In the genomic region with DNA sequence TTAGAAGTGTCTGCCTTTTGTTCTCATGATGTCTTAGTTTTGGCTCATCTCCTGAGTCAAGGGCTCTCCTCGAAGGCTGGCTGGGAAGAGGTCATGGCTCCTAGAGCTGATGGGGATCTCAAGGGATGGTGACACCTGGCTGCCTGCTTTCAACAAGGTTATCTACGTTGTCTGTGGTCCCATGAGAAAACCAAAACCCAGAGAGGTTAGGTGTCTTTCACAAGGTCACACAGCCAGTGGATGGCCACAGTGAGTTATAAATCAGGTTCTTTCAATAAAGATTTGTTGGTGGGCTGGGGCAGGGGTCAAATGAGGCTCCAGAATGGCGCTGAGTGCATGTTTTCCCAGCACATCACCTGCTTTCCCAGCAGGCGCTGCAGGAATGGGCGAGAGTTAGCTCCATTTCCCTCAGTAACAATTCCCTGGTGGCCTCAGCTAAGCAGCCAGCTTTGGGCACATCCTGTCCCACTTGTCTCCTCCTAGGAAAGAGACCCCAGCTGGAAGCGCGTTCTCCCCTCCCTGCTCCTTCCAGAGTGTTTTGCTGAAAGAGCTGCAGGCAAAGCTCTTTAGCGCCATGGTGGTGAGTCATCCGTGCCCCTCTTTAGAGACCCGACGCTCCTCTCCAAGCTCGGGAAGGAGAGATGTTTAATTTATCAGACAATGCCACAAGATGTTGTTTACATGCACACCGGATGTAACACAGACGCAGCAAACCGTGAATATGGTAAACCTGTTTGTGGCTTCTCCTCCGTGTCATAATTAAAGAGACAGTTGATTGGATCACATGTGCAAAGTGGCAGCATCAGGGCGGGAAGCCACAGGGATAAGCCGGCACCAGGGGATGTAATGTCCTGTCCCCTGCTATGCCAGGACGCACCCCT, we compare ENCODE assay signal across 9 cellular contexts.
A peak's percentile ranks its signal among the peaks of the same experiment; 100 is the strongest.
DNase-seq lines count a peak whose midpoint lies in the region; ATAC-seq and TF ChIP-seq lines count a peak whose summit lies in the region.
"Had no signal": no experiment of that assay in that cellular context is flagged by ENCODE, and none has a peak within 500 bp of the region (broad histone marks: within the 10 kb centered on the region; RNA-seq: fewer than 3 reads in every experiment).

No MANE protein-coding gene starts in this region.

- peak overlapping the region in 13 of 59 donors; percentile 1 to 67 (median 38) for H3K27ac ChIP-seq in dorsolateral prefrontal cortex
- no peak overlapping the region for H3K27ac ChIP-seq in right cardiac atrium (ENCODE audit: low read length)

- no peaks in the 10 kb centered on the region for H3K9me3 ChIP-seq in right cardiac atrium (ENCODE audit: control insufficient read depth, low read length)

- TF ChIP-seq CTCF in dorsolateral prefrontal cortex (IDR thresholded peaks at IDR 0.05 in 54 of 56, conservative IDR thresholded peaks at IDR 0.05 in 2 of 56; ENCODE audit: low read depth in 1 of 56, partially characterized antibody in 56 of 56), result peak in 2 of 56 donors; percentile 8 to 13

- CTCF ChIA-PET in activated CD8-positive, alpha-beta memory T cell treated with anti-CD3 and anti-CD28 coated beads, Interleukin-2, amount 10 ng/mL, durations not matched to agents 7 days and 5 days (lab: Charles Lee), result no interaction called here

- no peak overlapping the region for H3K27ac Mint-ChIP-seq in activated CD8-positive, alpha-beta memory T cell treated with anti-CD3 and anti-CD28 coated beads, Interleukin-2, amount 10 ng/mL, durations not matched to agents 7 days and 5 days

- H3K27me3 ChIP-seq in dorsolateral prefrontal cortex (no peaks in the 10 kb centered on the region), right cardiac atrium (ENCODE audit: control insufficient read depth, insufficient read depth) (no peaks in the 10 kb centered on the region)

- H3K4me3 ChIP-seq in dorsolateral prefrontal cortex, result peak overlapping the region in 32 of 59 donors; percentile 1 to 51 (median 20)
- H3K4me3 ChIP-seq in right cardiac atrium (ENCODE audit: low read length), result no peak overlapping the region

- no peaks in the 10 kb centered on the region for H3K36me3 Mint-ChIP-seq in activated CD8-positive, alpha-beta memory T cell treated with anti-CD3 and anti-CD28 coated beads, Interleukin-2, amount 10 ng/mL, durations not matched to agents 7 days and 5 days

- intact Hi-C loops in dorsolateral prefrontal cortex (cut with DNase I) (no loop called here), right cardiac atrium (cut with DNase I) (no loop called here), cardiac septum (cut with DNase I) (no loop called here)

- no peak overlapping the region for H3K4me3 Mint-ChIP-seq in activated CD8-positive, alpha-beta memory T cell treated with anti-CD3 and anti-CD28 coated beads, Interleukin-2, amount 10 ng/mL, durations not matched to agents 7 days and 5 days

- H3K9me3 Mint-ChIP-seq in activated CD8-positive, alpha-beta memory T cell treated with anti-CD3 and anti-CD28 coated beads, Interleukin-2, amount 10 ng/mL, durations not matched to agents 7 days and 5 days (ENCODE audit: low read depth), result no peaks in the 10 kb centered on the region

- peaks cover 20% of the 10 kb centered on the region for H3K27me3 Mint-ChIP-seq in activated CD8-positive, alpha-beta memory T cell treated with anti-CD3 and anti-CD28 coated beads, Interleukin-2, amount 10 ng/mL, durations not matched to agents 7 days and 5 days

- WGBS in right cardiac atrium, result 32% methylated on average over 19 of the region's 19 CpGs

- peak; percentile 62 for DNase-seq in activated CD8-positive, alpha-beta memory T cell treated with anti-CD3 and anti-CD28 coated beads, Interleukin-2, amount 10 ng/mL, durations not matched to agents 7 days and 5 days
- no peak for DNase-seq in activated CD8-positive, alpha-beta memory T cell treated with anti-CD3 and anti-CD28 coated beads, Interleukin-2, amount 50 U/mL, for 48 hours
- DNase-seq in NCI-H510A treated with DMSO at 0.1 percent for 48 hours (lab: John Stamatoyannopoulos, UW), result peak; percentile 71
- DNase-seq in dorsolateral prefrontal cortex, result peak in 4 of 10 donors; percentile 18 to 57 (median 30)
- DNase-seq in stimulated activated CD8-positive, alpha-beta memory T cell treated with anti-CD3 and anti-CD28 coated beads, Interleukin-4, amount 100 ng/mL, for 48 hours, result peak; percentile 24
- no peak for DNase-seq in NK-92 (lab: John Stamatoyannopoulos, UW; ENCODE audit: unreplicated experiment)
- no peak for DNase-seq in right cardiac atrium
- no peak for DNase-seq in cardiac septum (ENCODE audit: low spot score)
- DNase-seq: trophoblast cell had no signal

- peak; percentile 71 for ATAC-seq in activated CD8-positive, alpha-beta memory T cell treated with anti-CD3 and anti-CD28 coated beads, Interleukin-2, amount 10 ng/mL, durations not matched to agents 7 days and 5 days
- ATAC-seq in right cardiac atrium, result no peak

- no peaks in the 10 kb centered on the region for H3K4me1 ChIP-seq in right cardiac atrium (ENCODE audit: control insufficient read depth, insufficient read depth, low read length)

- H3K4me1 Mint-ChIP-seq in activated CD8-positive, alpha-beta memory T cell treated with anti-CD3 and anti-CD28 coated beads, Interleukin-2, amount 10 ng/mL, durations not matched to agents 7 days and 5 days, result peaks cover 11% of the 10 kb centered on the region

Comparison
In these comparisons a context has a peak if more than half of its experiments do, and no peak if none do; other contexts are left out.
1. DNase-seq: peak in activated CD8-positive, alpha-beta memory T cell treated with anti-CD3 and anti-CD28 coated beads, Interleukin-2, amount 10 ng/mL, durations not matched to agents 7 days and 5 days (single experiment), NCI-H510A treated with DMSO at 0.1 percent for 48 hours (single experiment) and stimulated activated CD8-positive, alpha-beta memory T cell treated with anti-CD3 and anti-CD28 coated beads, Interleukin-4, amount 100 ng/mL, for 48 hours (single experiment); none in activated CD8-positive, alpha-beta memory T cell treated with anti-CD3 and anti-CD28 coated beads, Interleukin-2, amount 50 U/mL, for 48 hours (single experiment), NK-92 (single experiment), right cardiac atrium (0 of 3) and cardiac septum (single experiment).